ENCODE assay signal across 8 cellular contexts in genomic region chr1:44030606-44031050, GRCh38. TPM values are rescaled to one million over a fixed set of nuclear protein-coding genes. Genes with fewer than 3 reads are reported as not detected.
DNase-seq lines count a peak whose midpoint lies in the region; ATAC-seq, FAIRE-seq and TF ChIP-seq lines count a peak whose summit lies in the region.

No MANE protein-coding gene starts in this region.

- peak; percentile 68 for TF ChIP-seq RAD21 in HepG2 (CRISPR knock-in tag; IDR thresholded peaks at IDR 0.05)

- H3K36me3 ChIP-seq in SJCRH30 (no peaks in the 10 kb centered on the region), colonic mucosa (no peaks in the 10 kb centered on the region), HepG2 (replicated peaks in 1 of 2; ENCODE audit: control insufficient read depth in 1 of 2, insufficient read depth in 2 of 2, low read length in 2 of 2) (peaks cover 0 to 8% of the 10 kb centered on the region in 2 experiments; a peak in 1 of 5 replicates)

- ATAC-seq in GM18868 (IDR thresholded peaks at IDR 0.05; ENCODE audit: unreplicated experiment) (peak; percentile 16), HG03175 (IDR thresholded peaks at IDR 0.05; ENCODE audit: unreplicated experiment) (peak; percentile 20), HepG2 (peak; percentile 77)

- TF ChIP-seq EP300 in HepG2 (IDR thresholded peaks at IDR 0.05; ENCODE audit: low read depth in 2 of 2, low read length in 2 of 2) (no peak), HepG2 (CRISPR knock-in tag; IDR thresholded peaks at IDR 0.05; ENCODE audit: borderline replicate concordance) (no peak)

- no peaks in the 10 kb centered on the region for H3K9me3 ChIP-seq in SJCRH30 (replicated peaks)
- H3K9me3 ChIP-seq in colonic mucosa, result no peaks in the 10 kb centered on the region
- H3K9me3 ChIP-seq in HepG2 (ENCODE audit: low read length), result no peaks in the 10 kb centered on the region

- H3K79me2 ChIP-seq in HepG2 (ENCODE audit: insufficient read depth, low read length), result no peaks in the 10 kb centered on the region

- CTCF ChIA-PET in HepG2 (lab: Yijun Ruan, JAX; ENCODE audit: low intra/inter-chr PET ratio, low total read pairs), result interaction anchor here (1.2 kb wide), 1 partner anchor 26 kb away, joined by 3 read pairs; no protein-coding TSS in a partner anchor

- no CpG with 5 or more reads among the region's 47 CpGs for WGBS in HepG2 (ENCODE audit: low lambda C conversion rate)

- H2AFZ ChIP-seq in HepG2 (ENCODE audit: low read length), result no peak overlapping the region

- intact Hi-C loops in colonic mucosa (cut with DNase I), result loop anchor here (10.0 kb wide), 1 partner anchor 266 kb away; no protein-coding TSS in a partner anchor
- intact Hi-C loops in HepG2 (cut with micrococcal nuclease; ENCODE audit: unreplicated experiment), result loop anchor here (10.0 kb wide), 1 partner anchor 96 kb away; the partner anchor contains the start of gene ARTN

- DNase-seq in CD1c-positive myeloid dendritic cell (ENCODE audit: extremely low spot score) (peak; percentile 31), SJCRH30 (peak; percentile 67 to 69), colonic mucosa (no peak), HepG2 (ENCODE audit: low spot score) (peak; percentile 34), NCI-H774 (lab: John Stamatoyannopoulos, UW) (no peak)
- DNase-seq in stimulated activated CD8-positive, alpha-beta memory T cell treated with anti-CD3 and anti-CD28 coated beads, Interleukin-15, amount 100 ng/mL, for 48 hours (ENCODE audit: low read depth in 2 of 2), result peak; percentile 28 to 33

- POLR2A ChIA-PET in HepG2 (lab: Yijun Ruan, JAX), result interaction anchor here (1.0 to 5.4 kb wide), 10 partner anchors 9 to 96 kb away, joined by 3 to 32 read pairs (median 9); partner anchors contain the start of genes ARTN and DPH2

- H3K4me3 ChIP-seq in SJCRH30 (peak overlapping the region; percentile 80), colonic mucosa (peak overlapping the region; percentile 84), HepG2 (replicated peaks in 1 of 3; ENCODE audit: insufficient read depth in 1 of 3, low read depth in 2 of 3, low read length in 3 of 3) (peak overlapping the region; percentile 91 to 96 (median 95))

- TF ChIP-seq POLR2A in HepG2 (IDR thresholded peaks at IDR 0.05; ENCODE audit: insufficient read depth in 1 of 2, low read depth in 2 of 2, low read length in 2 of 2), result 0 out of 4 replicates have a peak, but pooled peaks of 1 of the 2 experiments have one; percentile 16

- no TSS peak for BruUV-seq in HepG2 (replicated peaks; lab: Mats Ljungman, UMichigan)

- no peaks in the 10 kb centered on the region for H4K20me1 ChIP-seq in HepG2 (ENCODE audit: insufficient read depth, low read length)

- peak overlapping the region; percentile 95 for H3K4me2 ChIP-seq in HepG2 (ENCODE audit: low read depth, low read length)

- H3K4me1 ChIP-seq in SJCRH30 (peaks cover 18% of the 10 kb centered on the region), colonic mucosa (peaks cover 22% of the 10 kb centered on the region), HepG2 (ENCODE audit: insufficient read depth, low read length) (peaks cover 41% of the 10 kb centered on the region)

- H3K9ac ChIP-seq in colonic mucosa (ENCODE audit: low read depth in 2 of 2, low read length in 2 of 2) (peak overlapping the region; percentile 79 to 82), HepG2 (ENCODE audit: insufficient read depth, low read depth, low read length) (peak overlapping the region; percentile 85)

- no peak for FAIRE-seq in HepG2 (lab: Jason Lieb, UNC)

- in situ Hi-C loops in HepG2 (cut with HindIII; ENCODE audit: extremely low pct_ligation_motif_present, low pct_unique_long_range_greater_than_20kb), result loop anchor here (5.0 kb wide), 1 partner anchor 33 kb away; no protein-coding TSS in a partner anchor

- H3K27me3 ChIP-seq in SJCRH30, result no peaks in the 10 kb centered on the region
- no peaks in the 10 kb centered on the region for H3K27me3 ChIP-seq in colonic mucosa
- H3K27me3 ChIP-seq in HepG2 (ENCODE audit: control insufficient read depth in 1 of 2, insufficient read depth in 2 of 2, low read length in 2 of 2), result 0 out of 5 replicates have a peak, but pooled peaks cover 0 to 2% of the 10 kb centered on the region in 2 experiments

- H3K27ac ChIP-seq in SJCRH30, result no peak overlapping the region
- H3K27ac ChIP-seq in colonic mucosa, result peak overlapping the region; percentile 91
- peak overlapping the region; percentile 78 for H3K27ac ChIP-seq in HepG2 (ENCODE audit: extremely low read length, insufficient read depth, low read length)

- TF ChIP-seq CTCF in colonic mucosa (IDR thresholded peaks at IDR 0.05), result no peak
- TF ChIP-seq CTCF in HepG2 (CRISPR knock-in tag; IDR thresholded peaks at IDR 0.05), result peak; percentile 71

RNA-seq across cellular contexts. Expression of gene SLC6A9, which starts 0.6 kb away (rescaled TPM):
- total RNA-seq in SJCRH30 (2014; rRNA removed; shearing (Covaris generic)), result 0.51 and 0.63 TPM in 2 replicates
- total RNA-seq in colonic mucosa (10 to 100 TPM; 21.7 to 26.1 TPM), HepG2 (2016; rRNA removed; fragmentation: Illumina TruSeq; extraction: Trizol) (4.8 and 8.5 TPM in 2 replicates)
- total RNA-seq in HepG2 (2016; cell fraction: cytosol; rRNA removed; fragmentation: Illumina TruSeq; extraction: Trizol; ENCODE audit: low read depth), result 1.5 and 2.2 TPM in 2 replicates
- total RNA-seq in HepG2 (2016; cell fraction: insoluble cytoplasmic fraction; rRNA removed; fragmentation: Illumina TruSeq; extraction: Trizol), result 3.6 and 8.3 TPM in 2 replicates
- 5.1 and 6.1 TPM in 2 replicates for total RNA-seq in HepG2 (2016; cell fraction: membrane; rRNA removed; fragmentation: Illumina TruSeq; extraction: Trizol)
- 11.0 and 14.1 TPM in 2 replicates for total RNA-seq in HepG2 (2016; cell fraction: nucleus; rRNA removed; fragmentation: Illumina TruSeq; extraction: Trizol)
- 9.9 and 16.1 TPM in 2 replicates for polyA plus RNA-seq in HepG2 (2011; rRNA removed)
- polyA plus RNA-seq in HepG2 (2011; cell fraction: cytosol; rRNA removed), result 7.9 and 8.4 TPM in 2 replicates
- polyA plus RNA-seq in HepG2 (2011; cell fraction: nucleus; rRNA removed), result 33.5 and 37.5 TPM in 2 replicates
- 11.7 and 19.4 TPM in 2 replicates for polyA plus RNA-seq in HepG2 (2012)
- polyA plus RNA-seq in HepG2 (2016; cell fraction: cytosol; fragmentation: Illumina TruSeq; extraction: Trizol; ENCODE audit: low read depth), result 2.5 TPM in 2 replicates
- polyA plus RNA-seq in HepG2 (2016; cell fraction: insoluble cytoplasmic fraction; fragmentation: Illumina TruSeq; extraction: Trizol; ENCODE audit: low read depth), result 5.1 and 6.9 TPM in 2 replicates
- 5.7 and 5.9 TPM in 2 replicates for polyA plus RNA-seq in HepG2 (2016; cell fraction: membrane; fragmentation: Illumina TruSeq; extraction: Trizol; ENCODE audit: low read depth)
- 20.8 and 22.7 TPM in 2 replicates for polyA plus RNA-seq in HepG2 (2016; cell fraction: nucleus; fragmentation: Illumina TruSeq; extraction: Trizol; ENCODE audit: insufficient read depth, low read depth)
- 32.9 and 95.0 TPM in 2 replicates for polyA minus RNA-seq in HepG2 (2011; rRNA and poly(A)+ RNA removed; ENCODE audit: low replicate concordance)
- polyA minus RNA-seq in HepG2 (2011; cell fraction: cytosol; rRNA and poly(A)+ RNA removed), result 7.2 and 7.7 TPM in 2 replicates
- polyA minus RNA-seq in HepG2 (2011; cell fraction: nucleus; rRNA and poly(A)+ RNA removed), result 11.1 and 11.3 TPM in 2 replicates

RNA-seq across cellular contexts. Expression of gene CCDC24, which starts 39.2 kb away (rescaled TPM):
- total RNA-seq in SJCRH30 (2014; rRNA removed; shearing (Covaris generic)), result 0.85 and 1.6 TPM in 2 replicates
- total RNA-seq in colonic mucosa (10 to 100 TPM; 20.3 to 24.6 TPM), HepG2 (2016; rRNA removed; fragmentation: Illumina TruSeq; extraction: Trizol) (2.2 and 2.9 TPM in 2 replicates)
- 0.79 and 2.4 TPM in 2 replicates for total RNA-seq in HepG2 (2016; cell fraction: cytosol; rRNA removed; fragmentation: Illumina TruSeq; extraction: Trizol; ENCODE audit: low read depth)
- total RNA-seq in HepG2 (2016; cell fraction: insoluble cytoplasmic fraction; rRNA removed; fragmentation: Illumina TruSeq; extraction: Trizol), result 0.95 and 2.5 TPM in 2 replicates
- total RNA-seq in HepG2 (2016; cell fraction: membrane; rRNA removed; fragmentation: Illumina TruSeq; extraction: Trizol), result 1.8 and 2.6 TPM in 2 replicates
- 2.8 and 3.1 TPM in 2 replicates for total RNA-seq in HepG2 (2016; cell fraction: nucleus; rRNA removed; fragmentation: Illumina TruSeq; extraction: Trizol)
- 1.4 and 1.8 TPM in 2 replicates for polyA plus RNA-seq in HepG2 (2011; rRNA removed)
- 0.59 and 0.82 TPM in 2 replicates for polyA plus RNA-seq in HepG2 (2011; cell fraction: cytosol; rRNA removed)
- polyA plus RNA-seq in HepG2 (2011; cell fraction: nucleus; rRNA removed), result 8.4 and 10.6 TPM in 2 replicates
- 2.3 and 3.3 TPM in 2 replicates for polyA plus RNA-seq in HepG2 (2012)
- polyA plus RNA-seq in HepG2 (2016; cell fraction: cytosol; fragmentation: Illumina TruSeq; extraction: Trizol; ENCODE audit: low read depth), result 1.3 and 1.8 TPM in 2 replicates
- 2.1 and 2.4 TPM in 2 replicates for polyA plus RNA-seq in HepG2 (2016; cell fraction: insoluble cytoplasmic fraction; fragmentation: Illumina TruSeq; extraction: Trizol; ENCODE audit: low read depth)
- polyA plus RNA-seq in HepG2 (2016; cell fraction: membrane; fragmentation: Illumina TruSeq; extraction: Trizol; ENCODE audit: low read depth), result 1.7 and 2.2 TPM in 2 replicates
- 4.7 and 6.9 TPM in 2 replicates for polyA plus RNA-seq in HepG2 (2016; cell fraction: nucleus; fragmentation: Illumina TruSeq; extraction: Trizol; ENCODE audit: insufficient read depth, low read depth)
- 1.1 and 1.6 TPM in 2 replicates for polyA minus RNA-seq in HepG2 (2011; rRNA and poly(A)+ RNA removed; ENCODE audit: low replicate concordance)
- polyA minus RNA-seq in HepG2 (2011; cell fraction: cytosol; rRNA and poly(A)+ RNA removed), result not detected in 2 replicates
- 1.2 and 1.9 TPM in 2 replicates for polyA minus RNA-seq in HepG2 (2011; cell fraction: nucleus; rRNA and poly(A)+ RNA removed)

RNA-seq across cellular contexts. Expression of gene B4GALT2, which starts 51.6 kb away (rescaled TPM):
- 65.9 and 67.4 TPM in 2 replicates for total RNA-seq in SJCRH30 (2014; rRNA removed; shearing (Covaris generic))
- total RNA-seq in colonic mucosa (10 to 100 TPM; 26.6 to 38.5 TPM), HepG2 (2016; rRNA removed; fragmentation: Illumina TruSeq; extraction: Trizol) (56.5 and 78.0 TPM in 2 replicates)
- 81.0 and 86.5 TPM in 2 replicates for total RNA-seq in HepG2 (2016; cell fraction: cytosol; rRNA removed; fragmentation: Illumina TruSeq; extraction: Trizol; ENCODE audit: low read depth)
- total RNA-seq in HepG2 (2016; cell fraction: insoluble cytoplasmic fraction; rRNA removed; fragmentation: Illumina TruSeq; extraction: Trizol), result 57.1 and 86.7 TPM in 2 replicates
- 144 and 151 TPM in 2 replicates for total RNA-seq in HepG2 (2016; cell fraction: membrane; rRNA removed; fragmentation: Illumina TruSeq; extraction: Trizol)
- total RNA-seq in HepG2 (2016; cell fraction: nucleus; rRNA removed; fragmentation: Illumina TruSeq; extraction: Trizol), result 42.0 and 49.7 TPM in 2 replicates
- 41.9 and 57.0 TPM in 2 replicates for polyA plus RNA-seq in HepG2 (2011; rRNA removed)
- polyA plus RNA-seq in HepG2 (2011; cell fraction: cytosol; rRNA removed), result 39.2 and 66.4 TPM in 2 replicates
- polyA plus RNA-seq in HepG2 (2011; cell fraction: nucleus; rRNA removed), result 53.0 and 54.3 TPM in 2 replicates
- 40.1 and 41.5 TPM in 2 replicates for polyA plus RNA-seq in HepG2 (2012)
- 96.5 and 101 TPM in 2 replicates for polyA plus RNA-seq in HepG2 (2016; cell fraction: cytosol; fragmentation: Illumina TruSeq; extraction: Trizol; ENCODE audit: low read depth)
- polyA plus RNA-seq in HepG2 (2016; cell fraction: insoluble cytoplasmic fraction; fragmentation: Illumina TruSeq; extraction: Trizol; ENCODE audit: low read depth), result 67.6 and 73.0 TPM in 2 replicates
- polyA plus RNA-seq in HepG2 (2016; cell fraction: membrane; fragmentation: Illumina TruSeq; extraction: Trizol; ENCODE audit: low read depth), result 132 and 145 TPM in 2 replicates
- 86.0 and 90.4 TPM in 2 replicates for polyA plus RNA-seq in HepG2 (2016; cell fraction: nucleus; fragmentation: Illumina TruSeq; extraction: Trizol; ENCODE audit: insufficient read depth, low read depth)
- polyA minus RNA-seq in HepG2 (2011; rRNA and poly(A)+ RNA removed; ENCODE audit: low replicate concordance), result 52.0 and 94.8 TPM in 2 replicates
- 24.3 and 27.3 TPM in 2 replicates for polyA minus RNA-seq in HepG2 (2011; cell fraction: cytosol; rRNA and poly(A)+ RNA removed)
- polyA minus RNA-seq in HepG2 (2011; cell fraction: nucleus; rRNA and poly(A)+ RNA removed), result 13.7 and 15.8 TPM in 2 replicates

RNA-seq across cellular contexts. Expression of gene ATP6V0B, which starts 55.9 kb away (rescaled TPM):
- 89.7 and 109 TPM in 2 replicates for total RNA-seq in SJCRH30 (2014; rRNA removed; shearing (Covaris generic))
- 100 to 1,000 TPM; 183 to 270 TPM for total RNA-seq in colonic mucosa
- 76.4 and 161 TPM in 2 replicates for total RNA-seq in HepG2 (2016; rRNA removed; fragmentation: Illumina TruSeq; extraction: Trizol)
- 117 and 155 TPM in 2 replicates for total RNA-seq in HepG2 (2016; cell fraction: cytosol; rRNA removed; fragmentation: Illumina TruSeq; extraction: Trizol; ENCODE audit: low read depth)
- total RNA-seq in HepG2 (2016; cell fraction: insoluble cytoplasmic fraction; rRNA removed; fragmentation: Illumina TruSeq; extraction: Trizol), result 83.5 and 169 TPM in 2 replicates
- 125 and 145 TPM in 2 replicates for total RNA-seq in HepG2 (2016; cell fraction: membrane; rRNA removed; fragmentation: Illumina TruSeq; extraction: Trizol)
- total RNA-seq in HepG2 (2016; cell fraction: nucleus; rRNA removed; fragmentation: Illumina TruSeq; extraction: Trizol), result 134 and 145 TPM in 2 replicates
- 157 and 169 TPM in 2 replicates for polyA plus RNA-seq in HepG2 (2011; rRNA removed)
- polyA plus RNA-seq in HepG2 (2011; cell fraction: cytosol; rRNA removed), result 171 and 212 TPM in 2 replicates
- polyA plus RNA-seq in HepG2 (2011; cell fraction: nucleus; rRNA removed), result 191 and 208 TPM in 2 replicates
- 45.1 and 96.9 TPM in 2 replicates for polyA plus RNA-seq in HepG2 (2012)
- 104 and 146 TPM in 2 replicates for polyA plus RNA-seq in HepG2 (2016; cell fraction: cytosol; fragmentation: Illumina TruSeq; extraction: Trizol; ENCODE audit: low read depth)
- polyA plus RNA-seq in HepG2 (2016; cell fraction: insoluble cytoplasmic fraction; fragmentation: Illumina TruSeq; extraction: Trizol; ENCODE audit: low read depth), result 64.0 and 66.5 TPM in 2 replicates
- polyA plus RNA-seq in HepG2 (2016; cell fraction: membrane; fragmentation: Illumina TruSeq; extraction: Trizol; ENCODE audit: low read depth), result 95.1 and 113 TPM in 2 replicates
- polyA plus RNA-seq in HepG2 (2016; cell fraction: nucleus; fragmentation: Illumina TruSeq; extraction: Trizol; ENCODE audit: insufficient read depth, low read depth), result 218 and 233 TPM in 2 replicates
- polyA minus RNA-seq in HepG2 (2011; rRNA and poly(A)+ RNA removed; ENCODE audit: low replicate concordance), result 161 and 288 TPM in 2 replicates
- polyA minus RNA-seq in HepG2 (2011; cell fraction: cytosol; rRNA and poly(A)+ RNA removed), result 33.1 and 37.3 TPM in 2 replicates
- polyA minus RNA-seq in HepG2 (2011; cell fraction: nucleus; rRNA and poly(A)+ RNA removed), result 51.0 and 60.8 TPM in 2 replicates

Comparison
In these comparisons a context has a peak if more than half of its experiments do, and no peak if none do; other contexts are left out.
1. DNase-seq: peak in CD1c-positive myeloid dendritic cell (single experiment), SJCRH30 (2 of 2), HepG2 (single experiment) and stimulated activated CD8-positive, alpha-beta memory T cell treated with anti-CD3 and anti-CD28 coated beads, Interleukin-15, amount 100 ng/mL, for 48 hours (2 of 2); none in colonic mucosa (single experiment) and NCI-H774 (single experiment).
2. ATAC-seq: peak in every context shown above with its lines; median percentile 77 in HepG2; 20 in HG03175; 16 in GM18868.
3. Peak in every context shown above with its lines, with median percentiles within 50 percentile points of each other: H3K4me3 ChIP-seq.